ENCODE assay signal across 19 cellular contexts in the genomic region with DNA sequence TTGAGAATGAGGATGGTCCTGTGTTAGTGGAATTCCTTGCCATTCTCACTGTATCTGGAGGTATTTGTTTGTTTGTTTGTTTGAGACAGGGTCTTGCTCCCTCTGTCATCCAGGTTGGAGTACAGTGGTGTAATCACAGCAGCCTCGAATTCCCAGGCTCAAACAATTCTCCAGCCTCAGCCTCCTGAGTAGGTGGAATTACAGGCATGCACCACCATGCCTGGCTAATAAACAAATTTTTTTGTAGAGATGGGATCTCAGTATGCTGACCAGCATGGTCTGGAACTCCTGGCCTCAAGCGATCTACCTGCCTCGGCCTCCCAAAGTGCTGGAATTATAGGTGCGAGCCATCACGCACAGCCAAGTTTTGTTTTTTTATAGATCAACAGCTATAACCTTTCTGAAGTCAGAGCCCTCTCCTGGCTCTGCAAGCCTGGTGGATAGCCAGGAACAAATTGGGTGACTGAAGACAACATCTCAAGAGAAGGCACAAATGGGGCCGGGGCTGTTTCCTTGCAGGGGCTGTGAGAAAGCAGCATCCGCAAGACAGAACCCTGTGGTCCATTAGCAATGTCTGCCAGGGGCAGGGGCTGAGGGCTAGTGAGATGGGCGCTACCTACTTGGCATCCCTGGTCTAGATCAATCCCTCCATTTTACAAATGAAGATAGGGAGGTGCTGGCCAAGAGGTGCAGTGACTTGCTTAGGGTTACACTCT.
"Had no signal": no experiment of that assay in that cellular context is flagged by ENCODE, and none has a peak within 500 bp of the region (broad histone marks: within the 10 kb centered on the region; RNA-seq: fewer than 3 reads in every experiment).

No MANE protein-coding gene starts in this region.

- H3K9me3 Mint-ChIP-seq: activated naive CD4-positive, alpha-beta T cell treated with anti-CD3 and anti-CD28 coated beads, Interleukin-2, amount 50 U/mL, for 24 hours; naive thymus-derived CD4-positive, alpha-beta T cell; neural crest cell; T-cell; type B pancreatic cell had no signal

- H3K4me3 ChIP-seq: body of pancreas, lung, spleen had no signal

- H3K27ac ChIP-seq: body of pancreas, spleen had no signal

- DNase-seq: activated CD4-positive, alpha-beta T cell treated with anti-CD3 and anti-CD28 coated beads for 1 hour; activated CD4-positive, alpha-beta T cell treated with anti-CD3 and anti-CD28 coated beads, Interleukin-2, amount 50 U/mL, for 1 hour; activated CD8-positive, alpha-beta T cell treated with anti-CD3 and anti-CD28 coated beads, Interleukin-2, amount 10 ng/mL, durations not matched to agents 7 days and 5 days; activated gamma-delta T cell treated with Interleukin-2 at 50 U/mL for 16 hours; body of pancreas; central memory CD4-positive, alpha-beta T cell; naive thymus-derived CD4-positive, alpha-beta T cell; occipital lobe; spleen; stimulated activated CD4-positive, alpha-beta T cell treated with anti-CD3 and anti-CD28 coated beads, Interleukin-4, amount 100 ng/mL, for 1 hour; stimulated activated naive CD4-positive, alpha-beta T cell; T-cell had no signal

- H3K36me3 Mint-ChIP-seq: activated naive CD4-positive, alpha-beta T cell treated with anti-CD3 and anti-CD28 coated beads, Interleukin-2, amount 50 U/mL, for 24 hours; naive thymus-derived CD4-positive, alpha-beta T cell; T-cell had no signal

- H3K27me3 ChIP-seq: body of pancreas had no signal

- H3K36me3 ChIP-seq: spleen had no signal

- H3K9me3 ChIP-seq: body of pancreas, spleen had no signal

- H3K27me3 Mint-ChIP-seq: activated naive CD4-positive, alpha-beta T cell treated with anti-CD3 and anti-CD28 coated beads, Interleukin-2, amount 50 U/mL, for 24 hours; type B pancreatic cell had no signal

- FAIRE-seq: colon, TTC549 had no signal

- ATAC-seq: activated CD8-positive, alpha-beta T cell treated with anti-CD3 and anti-CD28 coated beads, Interleukin-2, amount 10 ng/mL, durations not matched to agents 7 days and 5 days; body of pancreas; left lobe of liver; naive thymus-derived CD4-positive, alpha-beta T cell; T-cell had no signal

- H3K4me1 Mint-ChIP-seq: activated naive CD4-positive, alpha-beta T cell treated with anti-CD3 and anti-CD28 coated beads, Interleukin-2, amount 50 U/mL, for 24 hours; T-cell had no signal

- H3K4me3 Mint-ChIP-seq: activated CD8-positive, alpha-beta T cell treated with anti-CD3 and anti-CD28 coated beads, Interleukin-2, amount 10 ng/mL, durations not matched to agents 7 days and 5 days; activated naive CD4-positive, alpha-beta T cell treated with anti-CD3 and anti-CD28 coated beads, Interleukin-2, amount 50 U/mL, for 24 hours; naive thymus-derived CD4-positive, alpha-beta T cell; neural crest cell; T-cell; type B pancreatic cell had no signal

- H3K27ac Mint-ChIP-seq: activated CD8-positive, alpha-beta T cell treated with anti-CD3 and anti-CD28 coated beads, Interleukin-2, amount 10 ng/mL, durations not matched to agents 7 days and 5 days; activated naive CD4-positive, alpha-beta T cell treated with anti-CD3 and anti-CD28 coated beads, Interleukin-2, amount 50 U/mL, for 24 hours; naive thymus-derived CD4-positive, alpha-beta T cell; T-cell; type B pancreatic cell had no signal
